Comparison of ENCODE assay signal across 8 cellular contexts in genomic region chr6:41182069-41183034, GRCh38. TPM values are rescaled to one million over a fixed set of nuclear protein-coding genes. Genes with fewer than 3 reads are reported as not detected.
DNase-seq lines count a peak whose midpoint lies in the region; ATAC-seq lines count a peak whose summit lies in the region.

No MANE protein-coding gene starts in this region.

- DNase-seq in Daoy (ENCODE audit: low read depth) (peak; percentile 35), NCI-H460 (ENCODE audit: extremely low read depth, low read depth) (peak; percentile 42)
- DNase-seq in activated CD4-positive, alpha-beta T cell treated with anti-CD3 and anti-CD28 coated beads for 4 hours: peak; percentile 42 to 46
- DNase-seq in natural killer cell treated with Interleukin-12 subunit alpha and Interleukin-12 subunit beta and Interleukin-15 and Interleukin-18, amount 100 ng/mL, for 72 hours (ENCODE audit: low spot score): peak; percentile 69

- no peaks in the 10 kb centered on the region for H3K36me3 Mint-ChIP-seq in natural killer cell treated with Interleukin-12 subunit alpha and Interleukin-12 subunit beta and Interleukin-15 and Interleukin-18, amount 100 ng/mL, for 72 hours

- no peak overlapping the region for H3K4me3 Mint-ChIP-seq in natural killer cell treated with Interleukin-12 subunit alpha and Interleukin-12 subunit beta and Interleukin-15 and Interleukin-18, amount 100 ng/mL, for 72 hours

- ATAC-seq in HG02678 (IDR thresholded peaks at IDR 0.05; ENCODE audit: unreplicated experiment) (peak; percentile 56), esophagus mucosa (peak; percentile 73), HG02852 (IDR thresholded peaks at IDR 0.05; ENCODE audit: unreplicated experiment) (no peak), HG03025 (IDR thresholded peaks at IDR 0.05; ENCODE audit: low FRiP score, unreplicated experiment) (no peak)
- ATAC-seq in natural killer cell treated with Interleukin-12 subunit alpha and Interleukin-12 subunit beta and Interleukin-15 and Interleukin-18, amount 100 ng/mL, for 72 hours: peak; percentile 65 to 74

- peak overlapping the region in 1 of 2 donors; percentile 63 for H3K27ac Mint-ChIP-seq in natural killer cell treated with Interleukin-12 subunit alpha and Interleukin-12 subunit beta and Interleukin-15 and Interleukin-18, amount 100 ng/mL, for 72 hours

- peaks cover 5 to 20% of the 10 kb centered on the region in 2 donors for H3K4me1 Mint-ChIP-seq in natural killer cell treated with Interleukin-12 subunit alpha and Interleukin-12 subunit beta and Interleukin-15 and Interleukin-18, amount 100 ng/mL, for 72 hours (ENCODE audit: low read depth in 2 of 2)

- H3K9me3 Mint-ChIP-seq in natural killer cell treated with Interleukin-12 subunit alpha and Interleukin-12 subunit beta and Interleukin-15 and Interleukin-18, amount 100 ng/mL, for 72 hours: no peaks in the 10 kb centered on the region

- H3K27me3 Mint-ChIP-seq in natural killer cell treated with Interleukin-12 subunit alpha and Interleukin-12 subunit beta and Interleukin-15 and Interleukin-18, amount 100 ng/mL, for 72 hours: peaks cover 3 to 10% of the 10 kb centered on the region in 2 donors

RNA-seq across cellular contexts. Expression of gene TREML2, which starts 18.6 kb away (rescaled TPM):
- not detected in 2 replicates for total RNA-seq in Daoy (2014; rRNA removed; shearing (Covaris generic))
- not detected in 2 replicates for total RNA-seq in NCI-H460 (2014; rRNA removed; shearing (Covaris generic))
- polyA plus RNA-seq in NCI-H460 (2014; cell fraction: nucleus; rRNA removed): not detected in 2 replicates
- 0.04 TPM for total RNA-seq in esophagus mucosa
- total RNA-seq in natural killer cell treated with Interleukin-12 subunit alpha and Interleukin-12 subunit beta and Interleukin-15 and Interleukin-18, amount 100 ng/mL, for 72 hours: 1 to 10 TPM; 1.5 to 8.1 TPM

RNA-seq across cellular contexts. Expression of gene TREM2, which starts 19.4 kb away (rescaled TPM):
- total RNA-seq in Daoy (2014; rRNA removed; shearing (Covaris generic)): not detected in 2 replicates
- total RNA-seq in NCI-H460 (2014; rRNA removed; shearing (Covaris generic)): not detected in 2 replicates
- not detected in 2 replicates for polyA plus RNA-seq in NCI-H460 (2014; cell fraction: nucleus; rRNA removed)
- total RNA-seq in esophagus mucosa: 1.7 TPM
- not detected for total RNA-seq in natural killer cell treated with Interleukin-12 subunit alpha and Interleukin-12 subunit beta and Interleukin-15 and Interleukin-18, amount 100 ng/mL, for 72 hours

RNA-seq across cellular contexts. Expression of gene TREML1, which starts 28.2 kb away (rescaled TPM):
- total RNA-seq in Daoy (2014; rRNA removed; shearing (Covaris generic)): not detected in 2 replicates
- total RNA-seq in NCI-H460 (2014; rRNA removed; shearing (Covaris generic)): not detected in 2 replicates
- not detected in 2 replicates for polyA plus RNA-seq in NCI-H460 (2014; cell fraction: nucleus; rRNA removed)
- total RNA-seq in esophagus mucosa: 0.16 TPM
- not detected for total RNA-seq in natural killer cell treated with Interleukin-12 subunit alpha and Interleukin-12 subunit beta and Interleukin-15 and Interleukin-18, amount 100 ng/mL, for 72 hours

RNA-seq across cellular contexts. Expression of gene TREML4, which starts 45.8 kb away (rescaled TPM):
- total RNA-seq in Daoy (2014; rRNA removed; shearing (Covaris generic)): not detected in 2 replicates
- not detected in 2 replicates for total RNA-seq in NCI-H460 (2014; rRNA removed; shearing (Covaris generic))
- polyA plus RNA-seq in NCI-H460 (2014; cell fraction: nucleus; rRNA removed): not detected in 2 replicates
- total RNA-seq in esophagus mucosa: not detected
- not detected for total RNA-seq in natural killer cell treated with Interleukin-12 subunit alpha and Interleukin-12 subunit beta and Interleukin-15 and Interleukin-18, amount 100 ng/mL, for 72 hours

Comparison
In these comparisons a context has a peak if more than half of its experiments do, and no peak if none do; other contexts are left out.
1. ATAC-seq: peak in HG02678 (single experiment), esophagus mucosa (single experiment) and natural killer cell treated with Interleukin-12 subunit alpha and Interleukin-12 subunit beta and Interleukin-15 and Interleukin-18, amount 100 ng/mL, for 72 hours (2 of 2); none in HG02852 (single experiment) and HG03025 (single experiment).
2. Peak in every context shown above with its lines, with median percentiles within 50 percentile points of each other: DNase-seq.